7 cellular contexts compared by ENCODE assay signal in genomic region chr14:74619672-74620131, GRCh38. TPM values are rescaled to one million over a fixed set of nuclear protein-coding genes. Genes with fewer than 3 reads are reported as not detected.
DNase-seq lines count a peak whose midpoint lies in the region; ATAC-seq, FAIRE-seq and TF ChIP-seq lines count a peak whose summit lies in the region.

No MANE protein-coding gene starts in this region.

- H3K9me1 ChIP-seq in K562 (ENCODE audit: control insufficient read depth, insufficient read depth, low read length), result no peaks in the 10 kb centered on the region

- H3K9ac ChIP-seq in K562 (ENCODE audit: insufficient read depth in 1 of 2, low read depth in 2 of 2, low read length in 2 of 2), result 0 out of 4 replicates have a peak overlapping the region, but pooled peaks of 1 of the 2 experiments have one; percentile 43

- TF ChIP-seq POLR2A in K562 (conservative IDR thresholded peaks at IDR 0.05), result no peak

- peak; percentile 69 for ATAC-seq in K562

- no TSS peak for BruUV-seq in K562 (replicated peaks; lab: Mats Ljungman, UMichigan)

- H3K79me2 ChIP-seq in K562 (ENCODE audit: control insufficient read depth, insufficient read depth, low read length), result no peaks in the 10 kb centered on the region

- in situ Hi-C loops in K562 (cut with MboI), result no loop called here

- H4K20me1 ChIP-seq in K562 (replicated peaks; ENCODE audit: control insufficient read depth, insufficient read depth, low read length), result no peaks in the 10 kb centered on the region

- 39% methylated on average over 2 of the region's 6 CpGs for WGBS in K562 (ENCODE audit: insufficient coverage, low coverage, missing lambda C conversion rate)

- no peak overlapping the region for H3K4me3 ChIP-seq in K562
- no peak overlapping the region for H3K4me3 ChIP-seq in kidney epithelial cell (ENCODE audit: low read depth, low read length)
- H3K4me3 ChIP-seq in tibial artery, result no peak overlapping the region

- no peak for TF ChIP-seq RAD21 in K562 (CRISPR knock-in tag; conservative IDR thresholded peaks at IDR 0.05 in 1 of 2, IDR thresholded peaks at IDR 0.05 in 1 of 2)

- peak overlapping the region; percentile 48; the same call in 1 of the 2 replicates for H2AFZ ChIP-seq in K562 (ENCODE audit: low read depth, low read length)

- H3K27me3 ChIP-seq in K562 (ENCODE audit: control insufficient read depth in 2 of 2, insufficient read depth in 2 of 2, low read length in 2 of 2), result no peaks in the 10 kb centered on the region
- no peaks in the 10 kb centered on the region for H3K27me3 ChIP-seq in kidney epithelial cell (ENCODE audit: control insufficient read depth, insufficient read depth, low read length)
- no peaks in the 10 kb centered on the region for H3K27me3 ChIP-seq in tibial artery

- peaks cover 26 to 35% of the 10 kb centered on the region in 2 experiments for H3K4me1 ChIP-seq in K562 (replicated peaks in 1 of 2; ENCODE audit: control insufficient read depth in 2 of 2, insufficient read depth in 2 of 2, low read length in 2 of 2)
- H3K4me1 ChIP-seq in tibial artery, result peaks cover 5 to 71% (median 50%) of the 10 kb centered on the region in 4 donors

- H3K36me3 ChIP-seq in K562 (ENCODE audit: control insufficient read depth, insufficient read depth, low read length) (no peaks in the 10 kb centered on the region), kidney epithelial cell (ENCODE audit: control insufficient read depth, insufficient read depth, low read length) (no peaks in the 10 kb centered on the region), tibial artery (no peaks in the 10 kb centered on the region)

- no peak for TF ChIP-seq CTCF in K562 (IDR thresholded peaks at IDR 0.05 in 2 of 3, conservative IDR thresholded peaks at IDR 0.05 in 1 of 3; ENCODE audit: insufficient read depth in 2 of 3, low read depth in 1 of 3, low read length in 3 of 3)
- no peak for TF ChIP-seq CTCF in kidney epithelial cell (IDR thresholded peaks at IDR 0.05; ENCODE audit: insufficient read depth, low read length, poor library complexity, severe bottlenecking)
- no peak for TF ChIP-seq CTCF in tibial artery (IDR thresholded peaks at IDR 0.05)
- no peak for TF ChIP-seq CTCF in GM20000 (IDR thresholded peaks at IDR 0.05; ENCODE audit: extremely low read depth, missing control alignments)

- no peak for FAIRE-seq in K562 (lab: Jason Lieb, UNC)

- CTCF ChIA-PET in K562 (lab: Yijun Ruan, JAX; ENCODE audit: low intra/inter-chr PET ratio), result no interaction called here

- no peak overlapping the region for H3K4me2 ChIP-seq in K562 (ENCODE audit: insufficient read depth, low read length)

- intact Hi-C loops in K562 (cut with micrococcal nuclease), result no loop called here
- intact Hi-C loops in tibial artery (cut with DNase I; ENCODE audit: low total_unique reads), result no loop called here

- H3K27ac ChIP-seq in K562 (ENCODE audit: extremely low read depth, low read depth, low read length) (peak overlapping the region; percentile 59; the same call in 2 of the 3 replicates), tibial artery (peak overlapping the region; percentile 67 to 72)

- no peak for TF ChIP-seq EP300 in K562 (IDR thresholded peaks at IDR 0.05; ENCODE audit: low read length)

- peak; percentile 100 for DNase-seq in LHCN-M2 (ENCODE audit: low read depth)
- peak; percentile 28 to 63 (median 38) for DNase-seq in K562 (ENCODE audit: extremely low read depth in 1 of 4, low spot score in 3 of 4)
- peak; percentile 95 for DNase-seq in kidney epithelial cell (ENCODE audit: low read depth)
- DNase-seq in tibial artery, result peak; percentile 95 to 96
- DNase-seq in GM20000 (ENCODE audit: low spot score), result no peak
- DNase-seq in DMS114 treated with DMSO at 0.1 percent for 48 hours (lab: John Stamatoyannopoulos, UW; ENCODE audit: unreplicated experiment), result no peak
- DNase-seq in stimulated activated CD4-positive, alpha-beta T cell treated with anti-CD3 and anti-CD28 coated beads, Interleukin-1b, Interleukin-23, amount 100 ng/mL, for 48 hours, result no peak

- POLR2A ChIA-PET in K562 (lab: Yijun Ruan, JAX), result interaction anchor here (1.0 kb wide), 1 partner anchor 12 kb away, joined by 5 read pairs; no protein-coding TSS in a partner anchor

- H3K9me3 ChIP-seq in K562 (replicated peaks; ENCODE audit: control insufficient read depth, insufficient read depth, low read depth, low read length) (no peaks in the 10 kb centered on the region), tibial artery (no peaks in the 10 kb centered on the region)

TF ChIP-seq in K562, 482 proteins besides CTCF, POLR2A, EP300 and RAD21 (continues in another document):
- TF ChIP-seq ZNF699 (CRISPR knock-in tag; IDR thresholded peaks at IDR 0.05; ENCODE audit: insufficient replicate concordance) (no peak), CREM (IDR thresholded peaks at IDR 0.05; ENCODE audit: low read depth) (no peak), SMARCE1 (IDR thresholded peaks at IDR 0.05) (0 out of 2 replicates have a peak, but pooled peaks have one; percentile 16), CBX3 (IDR thresholded peaks at IDR 0.05; ENCODE audit: borderline replicate concordance in 1 of 2, low read length in 2 of 2) (no peak), XRCC3 (IDR thresholded peaks at IDR 0.05) (no peak), HDAC6 (IDR thresholded peaks at IDR 0.05; ENCODE audit: low read depth, low read length) (no peak), DPF2 (IDR thresholded peaks at IDR 0.05) (peak; percentile 31; the same call in 1 of the 2 replicates), CBFA2T3 (IDR thresholded peaks at IDR 0.05) (peak; percentile 39; the same call in 1 of the 2 replicates), ARID1B (IDR thresholded peaks at IDR 0.05) (peak; percentile 49; the same call in 1 of the 2 replicates), BHLHE40 (IDR thresholded peaks at IDR 0.05; ENCODE audit: low read length) (peak; percentile 25; the same call in 1 of the 2 replicates), KLF13 (tag; IDR thresholded peaks at IDR 0.05; ENCODE audit: borderline replicate concordance, low read depth) (no peak), ZBTB7A (IDR thresholded peaks at IDR 0.05; ENCODE audit: borderline replicate concordance, control insufficient read depth, low read depth, low read length) (peak; percentile 36; the same call in 1 of the 2 replicates), SMARCA4 (IDR thresholded peaks at IDR 0.05) (peak; percentile 18; the same call in 1 of the 2 replicates), NRF1 (conservative IDR thresholded peaks at IDR 0.05 in 1 of 2, IDR thresholded peaks at IDR 0.05 in 1 of 2) (0 out of 4 replicates have a peak, but pooled peaks of 1 of the 2 experiments have one; percentile 12), USF2 (CRISPR knock-in tag; IDR thresholded peaks at IDR 0.05) (no peak)
- TF ChIP-seq, protein P1, sequence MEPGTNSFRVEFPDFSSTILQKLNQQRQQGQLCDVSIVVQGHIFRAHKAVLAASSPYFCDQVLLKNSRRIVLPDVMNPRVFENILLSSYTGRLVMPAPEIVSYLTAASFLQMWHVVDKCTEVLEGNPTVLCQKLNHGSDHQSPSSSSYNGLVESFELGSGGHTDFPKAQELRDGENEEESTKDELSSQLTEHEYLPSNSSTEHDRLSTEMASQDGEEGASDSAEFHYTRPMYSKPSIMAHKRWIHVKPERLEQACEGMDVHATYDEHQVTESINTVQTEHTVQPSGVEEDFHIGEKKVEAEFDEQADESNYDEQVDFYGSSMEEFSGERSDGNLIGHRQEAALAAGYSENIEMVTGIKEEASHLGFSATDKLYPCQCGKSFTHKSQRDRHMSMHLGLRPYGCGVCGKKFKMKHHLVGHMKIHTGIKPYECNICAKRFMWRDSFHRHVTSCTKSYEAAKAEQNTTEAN (CRISPR knock-in tag; IDR thresholded peaks at IDR 0.05), result no peak
- TF ChIP-seq, protein P2, sequence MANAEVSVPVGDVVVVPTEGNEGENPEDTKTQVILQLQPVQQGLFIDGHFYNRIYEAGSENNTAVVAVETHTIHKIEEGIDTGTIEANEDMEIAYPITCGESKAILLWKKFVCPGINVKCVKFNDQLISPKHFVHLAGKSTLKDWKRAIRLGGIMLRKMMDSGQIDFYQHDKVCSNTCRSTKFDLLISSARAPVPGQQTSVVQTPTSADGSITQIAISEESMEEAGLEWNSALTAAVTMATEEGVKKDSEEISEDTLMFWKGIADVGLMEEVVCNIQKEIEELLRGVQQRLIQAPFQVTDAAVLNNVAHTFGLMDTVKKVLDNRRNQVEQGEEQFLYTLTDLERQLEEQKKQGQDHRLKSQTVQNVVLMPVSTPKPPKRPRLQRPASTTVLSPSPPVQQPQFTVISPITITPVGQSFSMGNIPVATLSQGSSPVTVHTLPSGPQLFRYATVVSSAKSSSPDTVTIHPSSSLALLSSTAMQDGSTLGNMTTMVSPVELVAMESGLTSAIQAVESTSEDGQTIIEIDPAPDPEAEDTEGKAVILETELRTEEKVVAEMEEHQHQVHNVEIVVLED (CRISPR knock-in tag; IDR thresholded peaks at IDR 0.05), result no peak

RNA-seq across cellular contexts. Expression of gene LTBP2, which starts 7.7 kb away (rescaled TPM):
- total RNA-seq in LHCN-M2 (2014; rRNA removed), result 151 and 211 TPM in 2 replicates
- polyA plus RNA-seq in LHCN-M2 (2012), result 104 TPM
- 0.25 and 0.35 TPM in 2 replicates for total RNA-seq in K562 (2011; cell fraction: chromatin; rRNA removed; ENCODE audit: low replicate concordance)
- 0.66 and 0.83 TPM in 2 replicates for total RNA-seq in K562 (2011; cell fraction: nucleolus; rRNA removed)
- 0.07 and 0.23 TPM in 2 replicates for total RNA-seq in K562 (2011; cell fraction: nucleoplasm; rRNA removed)
- 0.04 TPM in 1 of 2 replicates, not detected in the other for total RNA-seq in K562 (2014; rRNA removed)
- not detected in 2 replicates for total RNA-seq in K562 (2014; rRNA removed; fragmentation: Illumina TruSeq; extraction: Trizol)
- not detected in 2 replicates for total RNA-seq in K562 (2015; rRNA removed; fragmentation: Illumina TruSeq; extraction: Trizol)
- 0.18 and 0.20 TPM in 2 replicates for total RNA-seq in K562 (2021)
- polyA plus RNA-seq in K562 (2011; rRNA removed), result 0.03 and 0.07 TPM in 2 replicates
- polyA plus RNA-seq in K562 (2011; cell fraction: cytosol; rRNA removed), result 0.07 and 0.13 TPM in 2 replicates
- polyA plus RNA-seq in K562 (2011; cell fraction: nucleus; rRNA removed), result 0.34 and 0.46 TPM in 2 replicates
- 0.10 and 0.35 TPM in 2 replicates for polyA plus RNA-seq in K562 (2012)
- 0.01 TPM in 1 of 2 replicates, not detected in the other for polyA plus RNA-seq in K562 (2014; fragmentation: Illumina TruSeq; extraction: Trizol)
- under 1 TPM; 0.03 to 0.04 TPM for polyA plus RNA-seq in K562 (2014; fragmentation: Nextera tagmentation; extraction: Ambion mirVana)
- under 0.01 TPM in 1 of 2 replicates, not detected in the other for polyA plus RNA-seq in K562 (2014; rRNA removed)
- 0.04 and 0.06 TPM in 2 replicates for polyA minus RNA-seq in K562 (2011; rRNA and poly(A)+ RNA removed)
- polyA minus RNA-seq in K562 (2011; cell fraction: cytosol; rRNA and poly(A)+ RNA removed), result not detected in 2 replicates
- polyA minus RNA-seq in K562 (2011; cell fraction: nucleus; rRNA and poly(A)+ RNA removed), result 0.44 and 0.54 TPM in 2 replicates
- 69.5 and 81.5 TPM in 2 replicates for total RNA-seq in kidney epithelial cell

Comparison
In these comparisons a context has a peak if more than half of its experiments do, and no peak if none do; other contexts are left out.
1. DNase-seq: peak in LHCN-M2 (single experiment), K562 (4 of 4), kidney epithelial cell (single experiment) and tibial artery (2 of 2); none in GM20000 (single experiment), DMS114 treated with DMSO at 0.1 percent for 48 hours (single experiment) and stimulated activated CD4-positive, alpha-beta T cell treated with anti-CD3 and anti-CD28 coated beads, Interleukin-1b, Interleukin-23, amount 100 ng/mL, for 48 hours (single experiment).
2. RNA of gene LTBP2, which starts 7.7 kb away (total RNA-seq): 151 to 211 TPM in LHCN-M2 and 69.5 to 81.5 TPM in kidney epithelial cell; 0.04 to 0.83 TPM in K562; every median in the first group is over 10 times any median in the second.